6 cellular contexts compared by ENCODE assay signal in genomic region chr11:65096926-65097325, GRCh38. TPM values are rescaled to one million over a fixed set of nuclear protein-coding genes. Genes with fewer than 3 reads are reported as not detected.
A peak's percentile ranks its signal among the peaks of the same experiment; 100 is the strongest.
DNase-seq lines count a peak whose midpoint lies in the region; ATAC-seq and TF ChIP-seq lines count a peak whose summit lies in the region.

No MANE protein-coding gene starts in this region.

- H3K4me3 Mint-ChIP-seq in activated CD4-positive, alpha-beta T cell treated with anti-CD3 and anti-CD28 coated beads for 36 hours, result peak overlapping the region; percentile 92

- peak overlapping the region; percentile 25 for H3K27ac Mint-ChIP-seq in activated CD4-positive, alpha-beta T cell treated with anti-CD3 and anti-CD28 coated beads for 36 hours

- H3K4me1 ChIP-seq in cardiac muscle cell (ENCODE audit: low read depth), result peaks cover 5% of the 10 kb centered on the region
- peaks cover 12 to 15% of the 10 kb centered on the region in 2 donors for H3K4me1 ChIP-seq in thyroid gland

- no peak for TF ChIP-seq POLR2A in thyroid gland (IDR thresholded peaks at IDR 0.05)

- intact Hi-C loops in activated CD4-positive, alpha-beta T cell treated with anti-CD3 and anti-CD28 coated beads for 36 hours (cut with DNase I, micrococcal nuclease), result loop anchor here (1.0 kb wide), 11 partner anchors 13 to 318 kb away; partner anchors contain the start of genes CDCA5 (in 2 of the 2), SYVN1 (in 2 of the 2), TM7SF2 (in 2 of the 2) and ZFPL1 (in 2 of the 2)
- intact Hi-C loops in thyroid gland (cut with DNase I), result no loop called here

- peak overlapping the region; percentile 90 for H3K27ac ChIP-seq in cardiac muscle cell
- H3K27ac ChIP-seq in thyroid gland, result peak overlapping the region; percentile 60 to 87 (median 82)

- DNase-seq in activated CD4-positive, alpha-beta T cell treated with anti-CD3 and anti-CD28 coated beads for 36 hours, result no peak
- DNase-seq in activated CD4-positive, alpha-beta T cell treated with anti-CD3 and anti-CD28 coated beads, Interleukin-2, amount 50 U/mL, for 48 hours, result no peak
- no peak for DNase-seq in cardiac muscle cell (ENCODE audit: low read depth in 1 of 2, low spot score in 1 of 2)
- no peak for DNase-seq in thyroid gland
- DNase-seq in NCI-H1417 treated with DMSO at 0.1 percent for 48 hours (lab: John Stamatoyannopoulos, UW), result no peak

- H3K4me1 Mint-ChIP-seq in activated CD4-positive, alpha-beta T cell treated with anti-CD3 and anti-CD28 coated beads for 36 hours, result peaks cover 12% of the 10 kb centered on the region

- H3K4me3 ChIP-seq in cardiac muscle cell (peak overlapping the region; percentile 91), thyroid gland (replicated peaks in 1 of 3) (peak overlapping the region in 2 of 3 donors; percentile 55 to 84)

- H3K9me3 ChIP-seq in cardiac muscle cell (ENCODE audit: low read depth) (no peaks in the 10 kb centered on the region), thyroid gland (no peaks in the 10 kb centered on the region)

- H3K9me3 Mint-ChIP-seq in activated CD4-positive, alpha-beta T cell treated with anti-CD3 and anti-CD28 coated beads for 36 hours (ENCODE audit: low read depth), result no peaks in the 10 kb centered on the region

- no peak for ATAC-seq in activated CD4-positive, alpha-beta T cell treated with anti-CD3 and anti-CD28 coated beads for 36 hours
- ATAC-seq in GM21447 (IDR thresholded peaks at IDR 0.05; ENCODE audit: unreplicated experiment), result no peak

- H3K27me3 ChIP-seq in cardiac muscle cell (no peaks in the 10 kb centered on the region), thyroid gland (no peaks in the 10 kb centered on the region)

- peaks cover 4% of the 10 kb centered on the region for H3K36me3 Mint-ChIP-seq in activated CD4-positive, alpha-beta T cell treated with anti-CD3 and anti-CD28 coated beads for 36 hours (ENCODE audit: low read depth)

- WGBS in thyroid gland, 2 donors, result 44 to 59% methylated on average over 7 to 8 of the region's 8 CpGs

- CTCF ChIA-PET in activated CD4-positive, alpha-beta T cell treated with anti-CD3 and anti-CD28 coated beads for 36 hours (lab: Charles Lee), result interaction anchor here (0.9 to 7.5 kb wide), 3 partner anchors 14 to 71 kb away, joined by 3 to 56 read pairs (median 3); partner anchors contain the start of gene TM7SF2

- H3K27me3 Mint-ChIP-seq in activated CD4-positive, alpha-beta T cell treated with anti-CD3 and anti-CD28 coated beads for 36 hours, result no peaks in the 10 kb centered on the region

- TF ChIP-seq CTCF in cardiac muscle cell (IDR thresholded peaks at IDR 0.05; ENCODE audit: low read depth, low read length) (no peak), thyroid gland (IDR thresholded peaks at IDR 0.05) (no peak)

- POLR2A ChIA-PET in activated CD4-positive, alpha-beta T cell treated with anti-CD3 and anti-CD28 coated beads for 36 hours (lab: Charles Lee), result interaction anchor here (0.7 to 1.1 kb wide), 3 partner anchors 13 to 38 kb away, joined by 3 to 4 read pairs (median 3); partner anchors contain the start of gene SYVN1

- H3K36me3 ChIP-seq in cardiac muscle cell (peaks cover 4% of the 10 kb centered on the region), thyroid gland (peaks cover 0 to 3% of the 10 kb centered on the region in 2 donors)

RNA-seq across cellular contexts. Expression of gene VPS51, which starts 0.9 kb away (rescaled TPM):
- total RNA-seq in activated CD4-positive, alpha-beta T cell treated with anti-CD3 and anti-CD28 coated beads for 36 hours, result 100 to 1,000 TPM in 1 of 2 experiments, 10 to 100 TPM in 1; 94.3 to 123 TPM
- total RNA-seq in cardiac muscle cell (620 and 755 TPM in 2 replicates), thyroid gland (100 to 1,000 TPM; 222 to 608 (median 469) TPM)
- 77.9 and 103 TPM in 2 replicates for polyA plus RNA-seq in cardiac muscle cell

RNA-seq across cellular contexts. Expression of gene ZFPL1, which starts 12.9 kb away (rescaled TPM):
- 10 to 100 TPM; 24.2 to 31.8 TPM for total RNA-seq in activated CD4-positive, alpha-beta T cell treated with anti-CD3 and anti-CD28 coated beads for 36 hours
- total RNA-seq in cardiac muscle cell (56.3 and 68.0 TPM in 2 replicates), thyroid gland (10 to 100 TPM; 28.3 to 74.4 (median 49.3) TPM)
- 57.4 and 72.2 TPM in 2 replicates for polyA plus RNA-seq in cardiac muscle cell

RNA-seq across cellular contexts. Expression of gene CDCA5, which starts 13.1 kb away (rescaled TPM):
- 100 to 1,000 TPM; 111 to 119 TPM for total RNA-seq in activated CD4-positive, alpha-beta T cell treated with anti-CD3 and anti-CD28 coated beads for 36 hours
- total RNA-seq in cardiac muscle cell (14.6 and 18.1 TPM in 2 replicates), thyroid gland (1 to 10 TPM in 1 of 4 donors, under 1 TPM in 2, not detected in 1; 0.71 to 1.8 (median 0.81) TPM)
- polyA plus RNA-seq in cardiac muscle cell, result 14.2 and 21.7 TPM in 2 replicates

RNA-seq across cellular contexts. Expression of gene TM7SF2, which starts 14.7 kb away (rescaled TPM):
- total RNA-seq in activated CD4-positive, alpha-beta T cell treated with anti-CD3 and anti-CD28 coated beads for 36 hours, result 10 to 100 TPM; 17.4 to 18.1 TPM
- 186 and 295 TPM in 2 replicates for total RNA-seq in cardiac muscle cell
- 197 and 277 TPM in 2 replicates for polyA plus RNA-seq in cardiac muscle cell
- 10 to 100 TPM; 20.0 to 99.4 (median 53.5) TPM for total RNA-seq in thyroid gland

RNA-seq across cellular contexts. Expression of gene ZNHIT2, which starts 20.6 kb away (rescaled TPM):
- total RNA-seq in activated CD4-positive, alpha-beta T cell treated with anti-CD3 and anti-CD28 coated beads for 36 hours, result 1 to 10 TPM; 7.1 to 9.7 TPM
- total RNA-seq in cardiac muscle cell (22.6 and 31.8 TPM in 2 replicates), thyroid gland (10 to 100 TPM; 17.3 to 38.5 (median 25.9) TPM)
- 19.5 and 32.8 TPM in 2 replicates for polyA plus RNA-seq in cardiac muscle cell
